In the genomic region with DNA sequence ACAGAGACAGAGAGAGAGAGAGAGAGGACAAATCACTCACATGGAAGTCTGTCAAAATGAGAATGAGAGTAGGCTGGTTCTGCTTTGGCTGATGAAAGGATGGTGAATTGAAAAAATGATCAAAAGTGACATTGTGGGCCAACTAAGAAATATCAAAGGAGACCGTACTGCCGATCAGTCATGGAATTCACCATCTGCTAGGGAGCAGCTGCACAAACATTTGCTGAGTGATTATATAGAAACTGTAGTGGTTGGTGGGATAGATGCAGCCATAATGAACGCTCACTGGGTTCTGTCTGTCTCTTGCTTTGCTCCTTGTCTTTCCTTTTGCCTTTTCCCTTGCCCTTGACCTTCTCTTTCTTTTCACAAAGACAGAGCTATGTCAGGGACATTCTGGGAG, we compare ENCODE assay signal across 16 cellular contexts.
"Had no signal": no experiment of that assay in that cellular context is flagged by ENCODE, and none has a peak within 500 bp of the region (broad histone marks: within the 10 kb centered on the region; RNA-seq: fewer than 3 reads in every experiment).

No MANE protein-coding gene starts in this region.

- ATAC-seq: activated CD4-positive, alpha-beta T cell treated with anti-CD3 and anti-CD28 coated beads for 36 hours; activated CD8-positive, alpha-beta T cell treated with anti-CD3 and anti-CD28 coated beads for 36 hours; activated T-cell treated with anti-CD3 and anti-CD28 coated beads, Interleukin-2, amount 50 U/mL, for 72 hours; heart right ventricle; left lung; mucosa of descending colon; sciatic nerve had no signal

- DNase-seq: activated CD4-positive, alpha-beta T cell treated with anti-CD3 and anti-CD28 coated beads for 36 hours; activated CD8-positive, alpha-beta memory T cell treated with anti-CD3 and anti-CD28 coated beads, Interleukin-2, amount 50 U/mL, for 4 hours; activated CD8-positive, alpha-beta T cell treated with anti-CD3 and anti-CD28 coated beads for 36 hours; activated gamma-delta T cell treated with Interleukin-2 at 50 U/mL for 16 hours; activated naive CD8-positive, alpha-beta T cell treated with anti-CD3 and anti-CD28 coated beads for 36 hours; activated T-cell treated with anti-CD3 and anti-CD28 coated beads, Interleukin-2, amount 50 U/mL, for 72 hours; brain microvascular endothelial cell; effector memory CD4-positive, alpha-beta T cell; heart right ventricle; left lung; mucosa of descending colon; nephron progenitor cell; stimulated activated CD4-positive, alpha-beta T cell treated with anti-CD3 and anti-CD28 coated beads, Interleukin-2, amount 100 ng/mL, for 24 hours; stimulated activated naive CD4-positive, alpha-beta T cell; WERI-Rb-1 had no signal
